Comparison of ENCODE assay signal across 25 cellular contexts in genomic region chr3:132164469-132165092, GRCh38.
DNase-seq lines count a peak whose midpoint lies in the region; ATAC-seq, FAIRE-seq and TF ChIP-seq lines count a peak whose summit lies in the region.
"Had no signal": no experiment of that assay in that cellular context is flagged by ENCODE, and none has a peak within 500 bp of the region (broad histone marks: within the 10 kb centered on the region; RNA-seq: fewer than 3 reads in every experiment).

No MANE protein-coding gene starts in this region.

- in situ Hi-C loops in brain microvascular endothelial cell (cut with HindIII; ENCODE audit: low pct_ligation_motif_present, low sequenced_read_pairs), result no loop called here

- intact Hi-C loops in left cardiac atrium (cut with DNase I) (no loop called here), left ventricle myocardium inferior (cut with micrococcal nuclease) (no loop called here), stomach (cut with DNase I; ENCODE audit: low total_unique reads) (no loop called here)

- no peaks in the 10 kb centered on the region for H3K4me1 ChIP-seq in left ventricle myocardium inferior
- no peaks in the 10 kb centered on the region for H3K4me1 ChIP-seq in stomach
- H3K4me1 ChIP-seq: body of pancreas, esophagus muscularis mucosa had no signal

- WGBS in stomach, 5 donors, result 0 to 14% (median 7%) methylated on average over 1 of the region's 1 CpG

- DNase-seq in left cardiac atrium (peak; percentile 25), left ventricle myocardium inferior (no peak), brain microvascular endothelial cell (peak; percentile 7), fibroblast of villous mesenchyme (ENCODE audit: low read depth) (peak; percentile 7), urothelium cell line (ENCODE audit: low spot score) (peak; percentile 7), stomach (no peak), NCI-H1436 treated with DMSO at 0.1 percent for 48 hours (lab: John Stamatoyannopoulos, UW) (no peak)
- DNase-seq: ACHN; activated CD4-positive, alpha-beta memory T cell treated with anti-CD3 and anti-CD28 coated beads, Interleukin-2, amount 10 ng/mL, durations not matched to agents 7 days and 5 days; activated naive CD4-positive, alpha-beta T cell treated with anti-CD3 and anti-CD28 coated beads, Interleukin-2, amount 10 ng/mL, durations not matched to agents 7 days and 5 days; activated T-cell treated with anti-CD3 and anti-CD28 coated beads, Interleukin-2, amount 50 U/mL, for 1 hour; CD4-positive, CD25-positive, alpha-beta regulatory T cell; DMS79; left colon; MM.1S; NCI-H1930; NCI-H524; nucleus accumbens; SHP77 treated with DMSO at 0.1 percent for 48 hours; T-helper 1 cell had no signal

- H3K27me3 ChIP-seq in left ventricle myocardium inferior (ENCODE audit: low read depth) (peaks cover 8% of the 10 kb centered on the region), brain microvascular endothelial cell (replicated peaks) (no peaks in the 10 kb centered on the region), stomach (no peaks in the 10 kb centered on the region)
- H3K27me3 ChIP-seq: body of pancreas, esophagus muscularis mucosa had no signal

- H3K9me3 ChIP-seq in left ventricle myocardium inferior (replicated peaks) (no peaks in the 10 kb centered on the region), stomach (no peaks in the 10 kb centered on the region)
- H3K9me3 ChIP-seq: body of pancreas, esophagus muscularis mucosa had no signal

- TF ChIP-seq CTCF in left ventricle myocardium inferior (IDR thresholded peaks at IDR 0.05; ENCODE audit: borderline replicate concordance) (no peak), brain microvascular endothelial cell (IDR thresholded peaks at IDR 0.05; ENCODE audit: low read depth, low read length, missing control alignments) (no peak), fibroblast of villous mesenchyme (IDR thresholded peaks at IDR 0.05; ENCODE audit: insufficient read depth, low read depth, low read length) (no peak), stomach (IDR thresholded peaks at IDR 0.05) (no peak)

- no peak for FAIRE-seq in urothelium cell line (lab: Jason Lieb, UNC)

- no peak for TF ChIP-seq EP300 in stomach (IDR thresholded peaks at IDR 0.05)

- H3K4me3 ChIP-seq in left ventricle myocardium inferior (no peak overlapping the region), brain microvascular endothelial cell (ENCODE audit: low read depth, low read length) (no peak overlapping the region), fibroblast of villous mesenchyme (ENCODE audit: low read depth, low read length) (no peak overlapping the region), stomach (no peak overlapping the region)
- H3K4me3 ChIP-seq: body of pancreas, esophagus muscularis mucosa, GM23338 had no signal

- H3K27ac ChIP-seq in left ventricle myocardium inferior (replicated peaks) (no peak overlapping the region), brain microvascular endothelial cell (no peak overlapping the region), stomach (no peak overlapping the region)
- H3K27ac ChIP-seq: body of pancreas, esophagus muscularis mucosa had no signal

- H3K36me3 ChIP-seq in left ventricle myocardium inferior, result no peaks in the 10 kb centered on the region
- H3K36me3 ChIP-seq in brain microvascular endothelial cell (replicated peaks), result no peaks in the 10 kb centered on the region
- H3K36me3 ChIP-seq in stomach, result no peaks in the 10 kb centered on the region
- H3K36me3 ChIP-seq: esophagus muscularis mucosa had no signal

- peak; percentile 38 to 89 for ATAC-seq in left cardiac atrium
- no peak for ATAC-seq in GM21367 (IDR thresholded peaks at IDR 0.05; ENCODE audit: unreplicated experiment)
- ATAC-seq: body of pancreas, GM23338, left colon, sciatic nerve had no signal

- TF ChIP-seq POLR2A in stomach (IDR thresholded peaks at IDR 0.05), result no peak

Comparison
In these comparisons a context has a peak if more than half of its experiments do, and no peak if none do; other contexts are left out.
1. DNase-seq: peak in left cardiac atrium (single experiment), brain microvascular endothelial cell (single experiment), fibroblast of villous mesenchyme (single experiment) and urothelium cell line (single experiment); none in left ventricle myocardium inferior (single experiment), stomach (single experiment) and NCI-H1436 treated with DMSO at 0.1 percent for 48 hours (single experiment).